26 cellular contexts compared by ENCODE assay signal in the genomic region with DNA sequence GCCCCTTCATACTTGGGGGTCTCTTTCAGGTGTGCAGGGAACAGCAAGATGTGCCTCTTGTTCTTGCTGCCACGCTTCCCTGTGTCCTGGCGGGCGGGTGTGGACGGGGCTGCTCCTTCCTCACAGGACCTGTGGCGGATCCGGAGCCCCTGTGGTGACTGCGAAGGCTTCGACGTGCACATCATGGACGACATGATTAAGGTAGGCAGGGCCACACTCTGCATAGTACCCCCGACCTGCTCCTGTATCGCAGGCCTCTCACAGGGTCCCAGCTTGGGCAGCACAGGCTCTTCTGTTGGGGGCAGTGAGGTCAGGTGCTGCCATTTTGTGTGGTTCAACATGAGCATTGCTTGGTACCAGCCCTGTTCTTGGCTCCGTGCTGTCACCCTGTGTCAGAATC.
"Had no signal": no experiment of that assay in that cellular context is flagged by ENCODE, and none has a peak within 500 bp of the region (broad histone marks: within the 10 kb centered on the region; RNA-seq: fewer than 3 reads in every experiment).

No MANE protein-coding gene starts in this region.

- ATAC-seq: foreskin keratinocyte; gastroesophageal sphincter; heart left ventricle; left colon; left lobe of liver; naive thymus-derived CD4-positive, alpha-beta T cell had no signal

- H3K27ac Mint-ChIP-seq: memory B cell; naive thymus-derived CD4-positive, alpha-beta T cell had no signal

- DNase-seq: dermis blood vessel endothelial cell; effector CD4-positive, alpha-beta T cell; effector memory CD4-positive, alpha-beta T cell; foreskin keratinocyte; hypothalamus; kidney glomerular epithelial cell; left colon; left ventricle myocardium inferior; mammary epithelial cell; mesendoderm; midbrain; naive thymus-derived CD4-positive, alpha-beta T cell had no signal

- H3K4me1 ChIP-seq: foreskin keratinocyte, gastroesophageal sphincter, left ventricle myocardium inferior had no signal

- H3K27me3 ChIP-seq: dorsolateral prefrontal cortex, esophagus muscularis mucosa, foreskin keratinocyte, gastroesophageal sphincter, heart left ventricle, hepatocyte had no signal

- H3K27me3 Mint-ChIP-seq: memory B cell; naive thymus-derived CD4-positive, alpha-beta T cell had no signal

- H3K9me3 Mint-ChIP-seq: memory B cell; naive thymus-derived CD4-positive, alpha-beta T cell had no signal

- H3K4me3 Mint-ChIP-seq: memory B cell had no signal

- H3K9me3 ChIP-seq: esophagus muscularis mucosa, gastroesophageal sphincter, heart left ventricle, left ventricle myocardium inferior had no signal

- FAIRE-seq: colon, endothelial cell of umbilical vein, frontal cortex, islet of Langerhans, keratinocyte had no signal

- H2AFZ ChIP-seq: hepatocyte had no signal

- H3K27ac ChIP-seq: coronary artery, dorsolateral prefrontal cortex, esophagus muscularis mucosa, foreskin keratinocyte, gastroesophageal sphincter, heart left ventricle, hepatocyte, left ventricle myocardium inferior had no signal

- H3K4me3 ChIP-seq: coronary artery, dorsolateral prefrontal cortex, esophagus muscularis mucosa, gastroesophageal sphincter, heart left ventricle, hepatocyte, left ventricle myocardium inferior, lung had no signal
